8 cellular contexts compared by ENCODE assay signal in genomic region chr21:15826147-15826780, GRCh38.
DNase-seq lines count a peak whose midpoint lies in the region; ATAC-seq, FAIRE-seq and TF ChIP-seq lines count a peak whose summit lies in the region.

No MANE protein-coding gene starts in this region.

- H3K27me3 ChIP-seq in astrocyte (ENCODE audit: insufficient read depth, low read length) (no peaks in the 10 kb centered on the region), thyroid gland (no peaks in the 10 kb centered on the region)

- ATAC-seq in GM21526 (IDR thresholded peaks at IDR 0.05; ENCODE audit: low FRiP score, unreplicated experiment), result peak; percentile 68

- no peaks in the 10 kb centered on the region for H3K79me2 ChIP-seq in astrocyte (ENCODE audit: insufficient read depth, low read length)

- 48 to 49% methylated on average over 5 of the region's 5 CpGs for WGBS in thyroid gland, 2 donors

- H4K20me1 ChIP-seq in astrocyte (ENCODE audit: insufficient read depth, low read length), result no peaks in the 10 kb centered on the region

- intact Hi-C loops in thyroid gland (cut with DNase I), result no loop called here

- peak; percentile 5 for DNase-seq in activated T-cell treated with anti-CD3 and anti-CD28 coated beads for 24 hours (ENCODE audit: low read depth)
- no peak for DNase-seq in activated T-cell treated with anti-CD3 and anti-CD28 coated beads for 4 hours
- DNase-seq in NAMALWA (ENCODE audit: low spot score), result peak; percentile 68
- peak; percentile 35 for DNase-seq in astrocyte (ENCODE audit: low read depth)
- peak; percentile 60 for DNase-seq in iPS-NIHi7 (ENCODE audit: extremely low spot score)
- DNase-seq in thyroid gland, result peak in 1 of 2 donors; percentile 4
- no peak for DNase-seq in mesenteric fat pad (ENCODE audit: low spot score)

- H3K27ac Mint-ChIP-seq in astrocyte (ENCODE audit: unreplicated experiment), result no peak overlapping the region

- H3K9me3 ChIP-seq in astrocyte (ENCODE audit: insufficient read depth, low read depth, low read length), result no peaks in the 10 kb centered on the region
- H3K9me3 ChIP-seq in thyroid gland, result no peaks in the 10 kb centered on the region

- H3K27ac ChIP-seq in astrocyte (ENCODE audit: low read depth, low read length) (no peak overlapping the region), thyroid gland (no peak overlapping the region)

- no peak overlapping the region for H3K9ac ChIP-seq in astrocyte (ENCODE audit: low read length)

- TF ChIP-seq POLR2A in thyroid gland (IDR thresholded peaks at IDR 0.05), result no peak

- no peaks in the 10 kb centered on the region for H3K4me1 ChIP-seq in astrocyte (ENCODE audit: insufficient read depth, low read length)
- no peaks in the 10 kb centered on the region for H3K4me1 ChIP-seq in thyroid gland

- no peaks in the 10 kb centered on the region for H3K27me3 Mint-ChIP-seq in astrocyte (ENCODE audit: low read depth, unreplicated experiment)

- H3K4me2 ChIP-seq in astrocyte (ENCODE audit: low read length), result no peak overlapping the region

- FAIRE-seq in astrocyte (lab: Jason Lieb, UNC), result peak; percentile 56

- peaks cover 3% of the 10 kb centered on the region for H3K36me3 ChIP-seq in astrocyte (ENCODE audit: insufficient read depth, low read length)
- peaks cover 3 to 6% of the 10 kb centered on the region in 2 donors for H3K36me3 ChIP-seq in thyroid gland

- no peak overlapping the region for H3K4me3 ChIP-seq in astrocyte (ENCODE audit: insufficient read depth, low read depth, low read length)
- H3K4me3 ChIP-seq in thyroid gland (replicated peaks in 1 of 3), result no peak overlapping the region

- TF ChIP-seq CTCF in astrocyte (IDR thresholded peaks at IDR 0.05; ENCODE audit: insufficient read depth, low read depth, low read length) (peak; percentile 46), thyroid gland (IDR thresholded peaks at IDR 0.05) (peak in 4 of 6 experiments; percentile 34 to 50 (median 46))

- no peak overlapping the region for H2AFZ ChIP-seq in astrocyte (ENCODE audit: low read depth, low read length)

- no peaks in the 10 kb centered on the region for H3K9me3 Mint-ChIP-seq in astrocyte (ENCODE audit: unreplicated experiment)

- H3K36me3 Mint-ChIP-seq in astrocyte (ENCODE audit: low read depth, unreplicated experiment), result peaks cover 9% of the 10 kb centered on the region

- no peak overlapping the region for H3K4me3 Mint-ChIP-seq in astrocyte (ENCODE audit: unreplicated experiment)

- H3K4me1 Mint-ChIP-seq in astrocyte (ENCODE audit: low read depth, unreplicated experiment), result no peaks in the 10 kb centered on the region

Comparison
In these comparisons a context has a peak if more than half of its experiments do, and no peak if none do; other contexts are left out.
1. DNase-seq: peak in activated T-cell treated with anti-CD3 and anti-CD28 coated beads for 24 hours (single experiment), NAMALWA (single experiment), astrocyte (single experiment) and iPS-NIHi7 (single experiment); none in activated T-cell treated with anti-CD3 and anti-CD28 coated beads for 4 hours (single experiment) and mesenteric fat pad (single experiment).